8 cellular contexts compared by ENCODE assay signal in the genomic region with DNA sequence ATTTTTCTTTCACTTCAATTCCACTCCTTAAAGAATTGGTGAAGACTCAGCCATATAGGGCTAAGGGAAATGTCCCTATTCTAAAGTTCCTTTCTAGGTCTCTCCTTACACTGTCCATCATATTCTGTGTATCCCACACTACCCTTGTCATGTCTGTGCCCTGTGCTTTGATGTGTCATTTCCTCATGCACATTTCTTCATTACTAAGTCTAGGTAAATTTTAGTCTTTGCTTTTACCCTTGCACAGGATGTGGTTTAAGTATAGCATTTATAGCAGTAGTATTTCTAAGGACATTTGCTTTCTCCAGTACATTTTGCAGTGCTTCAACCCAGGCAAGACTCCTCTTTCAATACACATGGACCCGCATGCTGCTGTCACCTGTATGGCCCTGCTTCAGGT.
DNase-seq lines count a peak whose midpoint lies in the region; ATAC-seq and TF ChIP-seq lines count a peak whose summit lies in the region.

No MANE protein-coding gene starts in this region.

- no peaks in the 10 kb centered on the region for H3K4me1 Mint-ChIP-seq in endodermal cell

- H3K36me3 ChIP-seq in endodermal cell (ENCODE audit: control insufficient read depth, insufficient read depth, low read length) = no peaks in the 10 kb centered on the region
- no peaks in the 10 kb centered on the region for H3K36me3 ChIP-seq in right lobe of liver

- H3K9me3 ChIP-seq in endodermal cell (ENCODE audit: control insufficient read depth, low read length) (no peaks in the 10 kb centered on the region), right lobe of liver (no peaks in the 10 kb centered on the region)

- H3K4me1 ChIP-seq in endodermal cell (ENCODE audit: control insufficient read depth, insufficient read depth, low read length) (no peaks in the 10 kb centered on the region), right lobe of liver (no peaks in the 10 kb centered on the region)

- DNase-seq in glomerular visceral epithelial cell (ENCODE audit: extremely low spot score) = peak; percentile 18
- DNase-seq in globus pallidus (ENCODE audit: low spot score) = no peak
- DNase-seq in endodermal cell = no peak
- no peak for DNase-seq in right lobe of liver
- no peak for DNase-seq in cardiac septum (ENCODE audit: low spot score)

- H3K27me3 ChIP-seq in endodermal cell (ENCODE audit: control insufficient read depth, insufficient read depth, low read length, poor library complexity, severe bottlenecking) (no peaks in the 10 kb centered on the region), right lobe of liver (no peaks in the 10 kb centered on the region)

- no peak overlapping the region for H3K4me3 Mint-ChIP-seq in endodermal cell

- TF ChIP-seq CTCF in endodermal cell (conservative IDR thresholded peaks at IDR 0.05) (no peak), right lobe of liver (IDR thresholded peaks at IDR 0.05) (no peak)

- H3K9me3 Mint-ChIP-seq in endodermal cell = no peaks in the 10 kb centered on the region

- no peak overlapping the region for H3K27ac Mint-ChIP-seq in endodermal cell

- no peak for TF ChIP-seq POLR2A in right lobe of liver (IDR thresholded peaks at IDR 0.05)

- H3K27me3 Mint-ChIP-seq in endodermal cell (ENCODE audit: insufficient read depth) = no peaks in the 10 kb centered on the region

- WGBS in endodermal cell (ENCODE audit: insufficient coverage in 1 of 2, insufficient read length in 1 of 2), 2 experiments = 96% methylated on average over 1 of the region's 1 CpG; no CpG with 5 or more reads in 1 of the 2 experiments
- WGBS in right lobe of liver (ENCODE audit: insufficient coverage, low coverage, low lambda C conversion rate, missing lambda C conversion rate) = 62% methylated on average over 1 of the region's 1 CpG

- ATAC-seq in GM18868 (IDR thresholded peaks at IDR 0.05; ENCODE audit: unreplicated experiment) = peak; percentile 98
- ATAC-seq in GM21786 (IDR thresholded peaks at IDR 0.05; ENCODE audit: unreplicated experiment) = peak; percentile 94
- peak; percentile 96 for ATAC-seq in HG03575 (IDR thresholded peaks at IDR 0.05; ENCODE audit: extremely low read depth, insufficient number of reproducible peaks, low FRiP score, unreplicated experiment)
- no peak for ATAC-seq in right lobe of liver

- H3K9ac ChIP-seq in endodermal cell (ENCODE audit: extremely low read depth, low read length, poor library complexity, severe bottlenecking) = no peak overlapping the region

- no peaks in the 10 kb centered on the region for H3K36me3 Mint-ChIP-seq in endodermal cell (ENCODE audit: low read depth)

- H3K4me3 ChIP-seq in endodermal cell (ENCODE audit: low read length) (no peak overlapping the region), right lobe of liver (no peak overlapping the region)

- no peak overlapping the region for H3K27ac ChIP-seq in endodermal cell (ENCODE audit: low read depth, low read length)
- no peak overlapping the region for H3K27ac ChIP-seq in right lobe of liver

- intact Hi-C loops in right lobe of liver (cut with DNase I) (no loop called here), cardiac septum (cut with DNase I) (no loop called here)

Comparison
In these comparisons a context has a peak if more than half of its experiments do, and no peak if none do; other contexts are left out.
1. ATAC-seq: peak in GM18868 (single experiment), GM21786 (single experiment) and HG03575 (single experiment); none in right lobe of liver (0 of 4).